Comparison of ENCODE assay signal across 8 cellular contexts in genomic region chr14:76958975-76959710, GRCh38.
DNase-seq lines count a peak whose midpoint lies in the region; ATAC-seq and TF ChIP-seq lines count a peak whose summit lies in the region.

No MANE protein-coding gene starts in this region.

- H3K4me1 ChIP-seq in HUES64 (ENCODE audit: insufficient read depth, low read length) (peaks cover 61% of the 10 kb centered on the region), prostate gland (replicated peaks) (peaks cover 19% of the 10 kb centered on the region)

- TF ChIP-seq CTCF in coronary artery (IDR thresholded peaks at IDR 0.05) = no peak
- TF ChIP-seq CTCF in prostate gland (IDR thresholded peaks at IDR 0.05) = no peak

- no peaks in the 10 kb centered on the region for H3K27me3 ChIP-seq in HUES64 (ENCODE audit: insufficient read depth, low read length)
- H3K27me3 ChIP-seq in prostate gland (replicated peaks; ENCODE audit: insufficient read depth) = no peaks in the 10 kb centered on the region

- 0 out of 2 replicates have a peak overlapping the region, but pooled peaks have one; percentile 1 for H3K9ac ChIP-seq in HUES64 (ENCODE audit: low read depth, low read length)

- WGBS in HUES64 = 80% methylated on average over 8 of the region's 8 CpGs
- 58% methylated on average over 8 of the region's 8 CpGs for WGBS in prostate gland

- peak; percentile 85 for DNase-seq in A172 (ENCODE audit: low spot score)
- peak; percentile 92 for DNase-seq in coronary artery (ENCODE audit: low spot score)
- peak; percentile 46 for DNase-seq in prostate gland (ENCODE audit: low spot score)
- DNase-seq in NAMALWA (ENCODE audit: low spot score) = no peak
- no peak for DNase-seq in NOMO-1 (lab: John Stamatoyannopoulos, UW; ENCODE audit: unreplicated experiment in 2 of 2)
- no peak for DNase-seq in iPS-NIHi7 (ENCODE audit: extremely low spot score)

- H3K4me3 ChIP-seq in HUES64 (ENCODE audit: low read length) = no peak overlapping the region
- H3K4me3 ChIP-seq in coronary artery = no peak overlapping the region
- H3K4me3 ChIP-seq in prostate gland = no peak overlapping the region

- H3K9me3 ChIP-seq in HUES64 (ENCODE audit: insufficient read depth, low read depth, low read length) = no peaks in the 10 kb centered on the region
- H3K9me3 ChIP-seq in prostate gland = no peaks in the 10 kb centered on the region

- TF ChIP-seq POLR2A in prostate gland (IDR thresholded peaks at IDR 0.05) = peak; percentile 16

- H3K27ac ChIP-seq in HUES64 (ENCODE audit: low read depth, low read length) (no peak overlapping the region), coronary artery (peak overlapping the region; percentile 80 to 92), prostate gland (peak overlapping the region; percentile 34 to 57)

- intact Hi-C loops in prostate gland (cut with DNase I) = loop anchor here (2.0 kb wide), 1 partner anchor 68 kb away; no protein-coding TSS in a partner anchor

- ATAC-seq in GM18867 (IDR thresholded peaks at IDR 0.05; ENCODE audit: unreplicated experiment) = peak; percentile 32

- H3K36me3 ChIP-seq in HUES64 (ENCODE audit: insufficient read depth, low read length) (no peaks in the 10 kb centered on the region), prostate gland (no peaks in the 10 kb centered on the region)

Comparison
In these comparisons a context has a peak if more than half of its experiments do, and no peak if none do; other contexts are left out.
1. DNase-seq: peak in A172 (single experiment), coronary artery (single experiment) and prostate gland (single experiment); none in NAMALWA (single experiment), NOMO-1 (0 of 2) and iPS-NIHi7 (single experiment).